ENCODE assay signal across 23 cellular contexts in genomic region chr4:24921491-24921890, GRCh38.
"Had no signal": no experiment of that assay in that cellular context is flagged by ENCODE, and none has a peak within 500 bp of the region (broad histone marks: within the 10 kb centered on the region; RNA-seq: fewer than 3 reads in every experiment).

No MANE protein-coding gene starts in this region.

- H3K4me3 ChIP-seq: MG63, SJSA1, SK-N-MC had no signal

- DNase-seq: IMR-90, Karpas-422, KG1, MG63, NCI-H1092 treated with DMSO at 0.1 percent for 48 hours, NCI-H1436, NCI-H187, NCI-H2029, NCI-H2081 treated with DMSO at 0.1 percent for 48 hours, NCI-H2171, NCI-H226, NCI-H446, NCI-H510A, NCI-H524 treated with DMSO at 0.1 percent for 48 hours, NCI-H69, NCI-H774, Right ventricle myocardium superior, RPMI8226, SIG-M5 had no signal

- H3K4me1 ChIP-seq: SJSA1 had no signal

- H3K27me3 ChIP-seq: MG63, SJSA1 had no signal

- H3K36me3 ChIP-seq: MG63, SJSA1 had no signal

- FAIRE-seq: HepG2, RCC 7860 had no signal

- H3K9me3 ChIP-seq: SJSA1 had no signal

- H3K27ac ChIP-seq: SJSA1, SK-N-MC had no signal
